25 cellular contexts compared by ENCODE assay signal in genomic region chr4:107423677-107424405, GRCh38.
"Had no signal": no experiment of that assay in that cellular context is flagged by ENCODE, and none has a peak within 500 bp of the region (broad histone marks: within the 10 kb centered on the region; RNA-seq: fewer than 3 reads in every experiment).

No MANE protein-coding gene starts in this region.

- H3K9me3 Mint-ChIP-seq: activated CD4-positive, alpha-beta memory T cell treated with anti-CD3 and anti-CD28 coated beads, Interleukin-2, amount 10 ng/mL, durations not matched to agents 7 days and 5 days; activated naive CD8-positive, alpha-beta T cell treated with anti-CD3 and anti-CD28 coated beads for 36 hours; activated T-helper 17 cell treated with anti-CD3 and anti-CD28 coated beads, Interleukin-2, amount 50 U/mL, for 72 hours; memory B cell; stimulated activated naive CD8-positive, alpha-beta T cell treated with anti-CD3 and anti-CD28 coated beads, Interleukin-15, amount 100 ng/mL, for 72 hours had no signal

- H3K27me3 ChIP-seq: dorsolateral prefrontal cortex, gastrocnemius medialis, heart left ventricle, ovary, suprapubic skin, transverse colon, vagina had no signal

- DNase-seq: activated CD4-positive, alpha-beta memory T cell treated with anti-CD3 and anti-CD28 coated beads, Interleukin-2, amount 10 ng/mL, durations not matched to agents 7 days and 5 days; activated CD4-positive, alpha-beta T cell treated with anti-CD3 and anti-CD28 coated beads for 4 hours; activated CD8-positive, alpha-beta memory T cell treated with anti-CD3 and anti-CD28 coated beads, Interleukin-2, amount 10 ng/mL, durations not matched to agents 7 days and 5 days; activated naive CD4-positive, alpha-beta T cell; activated naive CD8-positive, alpha-beta T cell treated with anti-CD3 and anti-CD28 coated beads for 36 hours; amygdala; central memory CD4-positive, alpha-beta T cell; dorsolateral prefrontal cortex; endodermal cell; gastrocnemius medialis; heart left ventricle; left ventricle myocardium superior; naive thymus-derived CD4-positive, alpha-beta T cell; ovary; psoas muscle; right cardiac atrium; stimulated activated CD4-positive, alpha-beta T cell treated with anti-CD3 and anti-CD28 coated beads, Interleukin-15, amount 100 ng/mL, for 24 hours; stimulated activated CD4-positive, alpha-beta T cell treated with anti-CD3 and anti-CD28 coated beads, Interleukin-4, amount 100 ng/mL, for 1 hour; stimulated activated naive CD8-positive, alpha-beta T cell treated with anti-CD3 and anti-CD28 coated beads, Interleukin-15, amount 100 ng/mL, for 72 hours; transverse colon had no signal

- H3K36me3 Mint-ChIP-seq: activated CD8-positive, alpha-beta memory T cell treated with anti-CD3 and anti-CD28 coated beads, Interleukin-2, amount 10 ng/mL, durations not matched to agents 7 days and 5 days; activated naive CD8-positive, alpha-beta T cell treated with anti-CD3 and anti-CD28 coated beads for 36 hours; memory B cell; naive thymus-derived CD4-positive, alpha-beta T cell had no signal

- H3K4me3 ChIP-seq: dorsolateral prefrontal cortex, gastrocnemius medialis, heart left ventricle, ovary, psoas muscle, skin epidermis, suprapubic skin, transverse colon, vagina had no signal

- H3K4me1 Mint-ChIP-seq: activated CD4-positive, alpha-beta memory T cell treated with anti-CD3 and anti-CD28 coated beads, Interleukin-2, amount 10 ng/mL, durations not matched to agents 7 days and 5 days; activated CD8-positive, alpha-beta memory T cell treated with anti-CD3 and anti-CD28 coated beads, Interleukin-2, amount 10 ng/mL, durations not matched to agents 7 days and 5 days; activated naive CD8-positive, alpha-beta T cell treated with anti-CD3 and anti-CD28 coated beads for 36 hours; activated T-helper 17 cell treated with anti-CD3 and anti-CD28 coated beads, Interleukin-2, amount 50 U/mL, for 72 hours; memory B cell; naive thymus-derived CD4-positive, alpha-beta T cell; stimulated activated naive CD8-positive, alpha-beta T cell treated with anti-CD3 and anti-CD28 coated beads, Interleukin-15, amount 100 ng/mL, for 72 hours had no signal

- H3K27ac Mint-ChIP-seq: activated CD4-positive, alpha-beta memory T cell treated with anti-CD3 and anti-CD28 coated beads, Interleukin-2, amount 10 ng/mL, durations not matched to agents 7 days and 5 days; activated CD8-positive, alpha-beta memory T cell treated with anti-CD3 and anti-CD28 coated beads, Interleukin-2, amount 10 ng/mL, durations not matched to agents 7 days and 5 days; activated naive CD8-positive, alpha-beta T cell treated with anti-CD3 and anti-CD28 coated beads for 36 hours; activated T-helper 17 cell treated with anti-CD3 and anti-CD28 coated beads, Interleukin-2, amount 50 U/mL, for 72 hours; memory B cell; naive thymus-derived CD4-positive, alpha-beta T cell; stimulated activated naive CD8-positive, alpha-beta T cell treated with anti-CD3 and anti-CD28 coated beads, Interleukin-15, amount 100 ng/mL, for 72 hours had no signal

- H3K9me3 ChIP-seq: gastrocnemius medialis, ovary, psoas muscle, suprapubic skin, transverse colon, vagina had no signal

- H3K27ac ChIP-seq: dorsolateral prefrontal cortex, gastrocnemius medialis, heart left ventricle, ovary, psoas muscle, skin epidermis, suprapubic skin, transverse colon, vagina had no signal

- H3K4me1 ChIP-seq: gastrocnemius medialis, heart left ventricle, psoas muscle, suprapubic skin, transverse colon, vagina had no signal

- H3K36me3 ChIP-seq: gastrocnemius medialis, heart left ventricle, ovary, suprapubic skin, transverse colon, vagina had no signal

- H3K4me3 Mint-ChIP-seq: activated CD4-positive, alpha-beta memory T cell treated with anti-CD3 and anti-CD28 coated beads, Interleukin-2, amount 10 ng/mL, durations not matched to agents 7 days and 5 days; activated CD8-positive, alpha-beta memory T cell treated with anti-CD3 and anti-CD28 coated beads, Interleukin-2, amount 10 ng/mL, durations not matched to agents 7 days and 5 days; activated naive CD8-positive, alpha-beta T cell treated with anti-CD3 and anti-CD28 coated beads for 36 hours; activated T-helper 17 cell treated with anti-CD3 and anti-CD28 coated beads, Interleukin-2, amount 50 U/mL, for 72 hours; endodermal cell; memory B cell; naive thymus-derived CD4-positive, alpha-beta T cell; stimulated activated naive CD8-positive, alpha-beta T cell treated with anti-CD3 and anti-CD28 coated beads, Interleukin-15, amount 100 ng/mL, for 72 hours had no signal

- H3K27me3 Mint-ChIP-seq: activated CD8-positive, alpha-beta memory T cell treated with anti-CD3 and anti-CD28 coated beads, Interleukin-2, amount 10 ng/mL, durations not matched to agents 7 days and 5 days; activated naive CD8-positive, alpha-beta T cell treated with anti-CD3 and anti-CD28 coated beads for 36 hours; activated T-helper 17 cell treated with anti-CD3 and anti-CD28 coated beads, Interleukin-2, amount 50 U/mL, for 72 hours; memory B cell; stimulated activated naive CD8-positive, alpha-beta T cell treated with anti-CD3 and anti-CD28 coated beads, Interleukin-15, amount 100 ng/mL, for 72 hours had no signal
